17 cellular contexts compared by ENCODE assay signal in the genomic region with DNA sequence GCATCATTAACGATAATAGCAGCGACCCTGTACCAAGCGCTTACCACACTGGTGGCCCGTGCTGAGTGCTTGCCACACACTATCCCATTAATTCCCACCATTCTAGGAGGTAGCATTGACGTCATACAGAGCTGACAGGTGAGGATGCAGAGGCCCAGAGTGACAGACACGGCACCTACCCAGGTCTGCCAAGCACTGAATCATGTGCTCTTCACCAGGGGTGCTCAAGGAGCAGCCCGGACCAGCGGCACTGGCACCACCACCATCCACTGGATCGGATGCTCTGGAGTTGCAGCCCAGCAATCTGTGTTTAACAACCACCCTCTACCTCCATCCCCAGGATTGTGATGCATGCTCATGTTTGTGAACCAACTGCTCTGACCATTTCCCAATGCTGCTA. TPM values are rescaled to one million over a fixed set of nuclear protein-coding genes. Genes with fewer than 3 reads are reported as not detected.
DNase-seq lines count a peak whose midpoint lies in the region; ATAC-seq, FAIRE-seq and TF ChIP-seq lines count a peak whose summit lies in the region.
"Had no signal": no experiment of that assay in that cellular context is flagged by ENCODE, and none has a peak within 500 bp of the region (broad histone marks: within the 10 kb centered on the region; RNA-seq: fewer than 3 reads in every experiment).

No MANE protein-coding gene starts in this region.

- 92% methylated on average over 9 of the region's 9 CpGs for WGBS in A549 (ENCODE audit: missing lambda C conversion rate)
- WGBS in trophoblast cell (ENCODE audit: extremely low coverage, insufficient coverage, insufficient read length): no CpG with 5 or more reads among the region's 9 CpGs

- POLR2A ChIA-PET in A549 (lab: Yijun Ruan, JAX) (no interaction called here), T-cell (lab: Charles Lee) (no interaction called here)
- POLR2A ChIA-PET in CD8-positive, alpha-beta memory T cell (lab: Charles Lee): no interaction called here

- no peak overlapping the region for H3K4me3 ChIP-seq in A549
- H3K4me3 ChIP-seq in CD8-positive, alpha-beta memory T cell (ENCODE audit: low read length): no peak overlapping the region
- no peak overlapping the region for H3K4me3 ChIP-seq in trophoblast cell (ENCODE audit: low read depth, low read length)
- H3K4me3 ChIP-seq: gastrocnemius medialis, pancreas had no signal

- no peak overlapping the region for H2BK5ac ChIP-seq in trophoblast cell (ENCODE audit: low read depth, low read length, poor library complexity)

- no peaks in the 10 kb centered on the region for H3K9me3 Mint-ChIP-seq in CD8-positive, alpha-beta memory T cell
- H3K9me3 Mint-ChIP-seq in T-cell (no peaks in the 10 kb centered on the region), immature natural killer cell (no peaks in the 10 kb centered on the region)

- FAIRE-seq in A549 (lab: Jason Lieb, UNC): no peak
- FAIRE-seq: pancreas had no signal

- no peak overlapping the region for H3K14ac ChIP-seq in trophoblast cell (ENCODE audit: low read length)

- no peak for TF ChIP-seq CTCF in A549 (IDR thresholded peaks at IDR 0.05)

- H4K12ac ChIP-seq in trophoblast cell (ENCODE audit: low read depth, low read length): no peak overlapping the region

- H3K4ac ChIP-seq in trophoblast cell (ENCODE audit: low read depth, low read length): no peak overlapping the region

- H2BK12ac ChIP-seq in trophoblast cell (ENCODE audit: low read length): no peak overlapping the region

- H4K8ac ChIP-seq in trophoblast cell (ENCODE audit: low read depth, low read length): no peak overlapping the region

- H3K9me3 ChIP-seq in A549 (no peaks in the 10 kb centered on the region), trophoblast cell (ENCODE audit: insufficient read depth, low read depth, low read length) (no peaks in the 10 kb centered on the region)
- H3K9me3 ChIP-seq in CD8-positive, alpha-beta memory T cell (ENCODE audit: low read length): no peaks in the 10 kb centered on the region
- H3K9me3 ChIP-seq: BE2C, gastrocnemius medialis, pancreas, Peyer's patch had no signal

- peaks cover 11% of the 10 kb centered on the region for H3K79me1 ChIP-seq in trophoblast cell (ENCODE audit: low read length)

- no peak for TF ChIP-seq POLR2A in A549 (IDR thresholded peaks at IDR 0.05; ENCODE audit: low read length)

- no peak overlapping the region for H3K23ac ChIP-seq in trophoblast cell (ENCODE audit: low read length)

- no peak overlapping the region for H3K4me2 ChIP-seq in A549
- H3K4me2 ChIP-seq in trophoblast cell (ENCODE audit: low read length): no peak overlapping the region

- H3K36me3 Mint-ChIP-seq in CD8-positive, alpha-beta memory T cell: peaks cover 6 to 63% (median 21%) of the 10 kb centered on the region in 3 donors
- H3K36me3 Mint-ChIP-seq in T-cell (peaks cover 33% of the 10 kb centered on the region), immature natural killer cell (peaks cover 0 to 16% (median 10%) of the 10 kb centered on the region in 3 donors)

- CTCF ChIA-PET in A549 (lab: Yijun Ruan, JAX) (interaction anchor here (1.1 to 5.5 kb wide), 3 partner anchors 15 to 38 kb away, joined by 3 to 34 read pairs (median 32); no protein-coding TSS in a partner anchor), T-cell (lab: Charles Lee) (interaction anchor here in 1 of 2 donors (1.6 kb wide), 1 partner anchor 38 kb away, joined by 6 read pairs; no protein-coding TSS in a partner anchor)
- CTCF ChIA-PET in CD8-positive, alpha-beta memory T cell (lab: Charles Lee): interaction anchor here (1.8 kb wide), 1 partner anchor 38 kb away, joined by 14 read pairs; no protein-coding TSS in a partner anchor

- H3K27me3 Mint-ChIP-seq in CD8-positive, alpha-beta memory T cell: no peaks in the 10 kb centered on the region
- H3K27me3 Mint-ChIP-seq in T-cell: no peaks in the 10 kb centered on the region
- H3K27me3 Mint-ChIP-seq in immature natural killer cell (ENCODE audit: low read depth in 3 of 3): peaks cover 2 to 27% (median 11%) of the 10 kb centered on the region in 3 donors

- H2AK5ac ChIP-seq in trophoblast cell (ENCODE audit: low read length): no peak overlapping the region

- H3K4me1 ChIP-seq in A549 (peaks cover 54% of the 10 kb centered on the region), trophoblast cell (ENCODE audit: control insufficient read depth in 1 of 2, insufficient read depth in 2 of 2, low read length in 2 of 2) (peaks cover 14 to 16% of the 10 kb centered on the region in 2 experiments)
- peaks cover 62% of the 10 kb centered on the region for H3K4me1 ChIP-seq in CD8-positive, alpha-beta memory T cell (ENCODE audit: insufficient read depth, low read length)

- peaks cover 8% of the 10 kb centered on the region for H3K36me3 ChIP-seq in CD8-positive, alpha-beta memory T cell (ENCODE audit: insufficient read depth, low read length)
- peaks cover 6 to 7% of the 10 kb centered on the region in 2 experiments for H3K36me3 ChIP-seq in trophoblast cell (ENCODE audit: control insufficient read depth in 1 of 2, insufficient read depth in 2 of 2, low read length in 2 of 2)
- H3K36me3 ChIP-seq: BE2C, gastrocnemius medialis, pancreas had no signal

- H3K27ac Mint-ChIP-seq in CD8-positive, alpha-beta memory T cell: peak overlapping the region; percentile 76 to 99 (median 91)
- H3K27ac Mint-ChIP-seq in T-cell (peak overlapping the region; percentile 89), immature natural killer cell (peak overlapping the region in 4 of 6 donors; percentile 10 to 99 (median 90))
- H3K27ac Mint-ChIP-seq: mesothelial cell of epicardium had no signal

- DNase-seq in A549 (ENCODE audit: low read depth in 1 of 2, low spot score in 1 of 2) (no peak), T-cell (no peak), immature natural killer cell (no peak), trophoblast cell (no peak)
- no peak for DNase-seq in CD8-positive, alpha-beta memory T cell
- DNase-seq: activated effector memory CD4-positive, alpha-beta T cell treated with anti-CD3 and anti-CD28 coated beads, Interleukin-2, amount 50 U/mL, for 16 hours; BE2C; DMS79; NCI-H1930; NCI-H524; pancreas; Peyer's patch had no signal

- no peak overlapping the region for H3K18ac ChIP-seq in trophoblast cell (ENCODE audit: low read length)

- TF ChIP-seq EP300 in A549 (IDR thresholded peaks at IDR 0.05): no peak

- no peak overlapping the region for H3K9ac ChIP-seq in trophoblast cell (ENCODE audit: low read length)

- H3K27ac ChIP-seq in A549 (no peak overlapping the region), trophoblast cell (ENCODE audit: low read depth, low read length) (no peak overlapping the region)
- H3K27ac ChIP-seq in CD8-positive, alpha-beta memory T cell (ENCODE audit: low read depth, low read length): no peak overlapping the region

- H3K4me3 Mint-ChIP-seq in CD8-positive, alpha-beta memory T cell: peak overlapping the region; percentile 23 to 95 (median 87)
- peak overlapping the region; percentile 85 to 91 (median 89) for H3K4me3 Mint-ChIP-seq in T-cell
- peak overlapping the region in 1 of 5 donors; percentile 98 for H3K4me3 Mint-ChIP-seq in immature natural killer cell
- H3K4me3 Mint-ChIP-seq: mesothelial cell of epicardium had no signal

- no peak overlapping the region for H2BK120ac ChIP-seq in trophoblast cell (ENCODE audit: insufficient read depth, low read length, poor library complexity)

- H2AFZ ChIP-seq in trophoblast cell (ENCODE audit: insufficient read depth, low read length, poor library complexity): no peak overlapping the region

- no peak for ATAC-seq in A549
- ATAC-seq in T-cell (replicated peaks in 1 of 4): no peak
- ATAC-seq in HG02678 (IDR thresholded peaks at IDR 0.05; ENCODE audit: unreplicated experiment): no peak
- ATAC-seq in GM21529 (IDR thresholded peaks at IDR 0.05; ENCODE audit: unreplicated experiment): no peak
- ATAC-seq in GM18858 (IDR thresholded peaks at IDR 0.05; ENCODE audit: unreplicated experiment): no peak
- ATAC-seq: gastrocnemius medialis, pancreas had no signal

- no peak overlapping the region for H4K91ac ChIP-seq in trophoblast cell (ENCODE audit: low read depth, low read length)

- H3K27me3 ChIP-seq in CD8-positive, alpha-beta memory T cell (ENCODE audit: insufficient read depth, low read length, poor library complexity, severe bottlenecking): no peaks in the 10 kb centered on the region
- H3K27me3 ChIP-seq in trophoblast cell (ENCODE audit: insufficient read depth, low read length): no peaks in the 10 kb centered on the region
- H3K27me3 ChIP-seq: BE2C, gastrocnemius medialis, pancreas, Peyer's patch had no signal

- no peak for TF ChIP-seq RAD21 in A549 (conservative IDR thresholded peaks at IDR 0.05 in 1 of 2, IDR thresholded peaks at IDR 0.05 in 1 of 2)

- peaks cover 8% of the 10 kb centered on the region for H3K79me2 ChIP-seq in trophoblast cell (ENCODE audit: control insufficient read depth, insufficient read depth, low read length, poor library complexity)

- peaks cover 71 to 85% (median 77%) of the 10 kb centered on the region in 3 donors for H3K4me1 Mint-ChIP-seq in CD8-positive, alpha-beta memory T cell
- H3K4me1 Mint-ChIP-seq in T-cell (peaks cover 71 to 80% (median 71%) of the 10 kb centered on the region in 3 donors), immature natural killer cell (peaks cover 67 to 83% of the 10 kb centered on the region in 2 donors)

TF ChIP-seq in A549, 52 proteins besides CTCF, POLR2A, EP300 and RAD21:
- TF ChIP-seq CEBPB (IDR thresholded peaks at IDR 0.05) (no peak), POLR2AphosphoS2 (conservative IDR thresholded peaks at IDR 0.05; ENCODE audit: low read length) (0 out of 2 replicates have a peak, but pooled peaks have one; percentile 52), HDAC2 (IDR thresholded peaks at IDR 0.05) (no peak)
TF ChIP-seq in A549: peak in this region for 1.

RNA-seq across cellular contexts. Expression of a gene that starts 3.4 kb away (rescaled TPM):
- 43.4 and 48.4 TPM in 2 replicates for polyA plus RNA-seq in A549 (2011; rRNA removed)
- polyA plus RNA-seq in A549 (2012; cell fraction: cytosol; rRNA removed): 52.4 and 56.8 TPM in 2 replicates
- polyA plus RNA-seq in A549 (2012; cell fraction: nucleus; rRNA removed): 55.4 and 64.7 TPM in 2 replicates
- 53.4 to 68.2 TPM (median 55.8 TPM) in 3 replicates for polyA plus RNA-seq in A549 (2017; fragmentation: RNase III; extraction: RNeasy Plus Mini Kit Qiagen cat#74134 plus additional on column Dnase treatment)
- 77.5 and 77.6 TPM in 2 replicates for polyA minus RNA-seq in A549 (2011; rRNA and poly(A)+ RNA removed)
- 100 to 1,000 TPM; 212 to 213 TPM for total RNA-seq in CD8-positive, alpha-beta memory T cell
- polyA plus RNA-seq in CD8-positive, alpha-beta memory T cell: 62.4 TPM
- 100 to 1,000 TPM; 118 to 211 (median 170) TPM for total RNA-seq in T-cell
- 10 to 100 TPM; 21.8 to 62.4 (median 40.2) TPM for polyA plus RNA-seq in immature natural killer cell
- polyA plus RNA-seq in trophoblast cell (2013): 54.1 and 54.5 TPM in 2 replicates

RNA-seq across cellular contexts. Expression of a gene that starts 57.0 kb away (rescaled TPM):
- polyA plus RNA-seq in A549 (2011; rRNA removed) (26.4 and 34.8 TPM in 2 replicates), A549 (2017; fragmentation: RNase III; extraction: RNeasy Plus Mini Kit Qiagen cat#74134 plus additional on column Dnase treatment) (13.6 to 16.8 TPM (median 16.2 TPM) in 3 replicates), immature natural killer cell (under 1 TPM in 1 of 3 donors, not detected in 2; 0.96 TPM)
- polyA plus RNA-seq in A549 (2012; cell fraction: cytosol; rRNA removed): 22.2 and 24.6 TPM in 2 replicates
- polyA plus RNA-seq in A549 (2012; cell fraction: nucleus; rRNA removed): 9.0 and 10.4 TPM in 2 replicates
- polyA minus RNA-seq in A549 (2011; rRNA and poly(A)+ RNA removed): 29.1 and 40.9 TPM in 2 replicates
- not detected for total RNA-seq in CD8-positive, alpha-beta memory T cell
- 0.63 TPM for polyA plus RNA-seq in CD8-positive, alpha-beta memory T cell
- 1 to 10 TPM in 2 of 5 donors, under 1 TPM in 1, not detected in 2; 0.49 to 1.6 (median 1.4) TPM for total RNA-seq in T-cell
- polyA plus RNA-seq in trophoblast cell (2013): 22.4 and 25.1 TPM in 2 replicates
